In genomic region chr1:2381741-2382620, GRCh38 we compare ENCODE assay signal across 1 cellular context.
TF ChIP-seq lines count a peak whose summit lies in the region.

No MANE protein-coding gene starts in this region.

TF ChIP-seq in HepG2, 621 proteins besides CTCF, POLR2A, EP300 and RAD21 (continued from another document):
- peak; percentile 70 for TF ChIP-seq ZNF263 (CRISPR knock-in tag; IDR thresholded peaks at IDR 0.05)
- 0 out of 2 replicates have a peak, but pooled peaks have one; percentile 55 for TF ChIP-seq SAFB2 (CRISPR knock-in tag; IDR thresholded peaks at IDR 0.05; ENCODE audit: borderline replicate concordance, low read depth)
- TF ChIP-seq ZBTB33 (CRISPR knock-in tag; IDR thresholded peaks at IDR 0.05) = peak; percentile 61
- peak; percentile 73 for TF ChIP-seq ZFX (CRISPR knock-in tag; IDR thresholded peaks at IDR 0.05; ENCODE audit: low read depth)
- TF ChIP-seq GATAD2A (CRISPR knock-in tag; IDR thresholded peaks at IDR 0.05) = 0 out of 2 replicates have a peak, but pooled peaks have one; percentile 35
- no peak for TF ChIP-seq ZNF790 (CRISPR knock-in tag; IDR thresholded peaks at IDR 0.05; ENCODE audit: borderline replicate concordance)
- 0 out of 2 replicates have a peak, but pooled peaks have one; percentile 34 for TF ChIP-seq PRDM10 (CRISPR knock-in tag; IDR thresholded peaks at IDR 0.05; ENCODE audit: low read depth)
- peak; percentile 12 for TF ChIP-seq AGO2 (optimal IDR thresholded peaks at IDR 0.05; ENCODE audit: low read depth, low read length)
- no peak for TF ChIP-seq CBX1 (IDR thresholded peaks at IDR 0.05; ENCODE audit: low read depth)
- no peak for TF ChIP-seq CAMTA2 (CRISPR knock-in tag; IDR thresholded peaks at IDR 0.05; ENCODE audit: borderline replicate concordance)
- no peak; the same call in 1 of the 2 replicates for TF ChIP-seq MAZ (IDR thresholded peaks at IDR 0.05; ENCODE audit: borderline replicate concordance, low read depth, low read length)
- TF ChIP-seq MAZ (CRISPR knock-in tag; IDR thresholded peaks at IDR 0.05; ENCODE audit: low read depth) = peak; percentile 57; the same call in 1 of the 2 replicates
- 0 out of 2 replicates have a peak, but pooled peaks have one; percentile 51 for TF ChIP-seq ZNF580 (CRISPR knock-in tag; IDR thresholded peaks at IDR 0.05; ENCODE audit: borderline replicate concordance, low read depth)
- TF ChIP-seq NCOA1 (CRISPR knock-in tag; IDR thresholded peaks at IDR 0.05) = no peak
- no peak for TF ChIP-seq RFXANK (CRISPR knock-in tag; IDR thresholded peaks at IDR 0.05)
- TF ChIP-seq KLF9 (CRISPR knock-in tag; IDR thresholded peaks at IDR 0.05; ENCODE audit: low read depth) = no peak
